39 cellular contexts compared by ENCODE assay signal in the genomic region with DNA sequence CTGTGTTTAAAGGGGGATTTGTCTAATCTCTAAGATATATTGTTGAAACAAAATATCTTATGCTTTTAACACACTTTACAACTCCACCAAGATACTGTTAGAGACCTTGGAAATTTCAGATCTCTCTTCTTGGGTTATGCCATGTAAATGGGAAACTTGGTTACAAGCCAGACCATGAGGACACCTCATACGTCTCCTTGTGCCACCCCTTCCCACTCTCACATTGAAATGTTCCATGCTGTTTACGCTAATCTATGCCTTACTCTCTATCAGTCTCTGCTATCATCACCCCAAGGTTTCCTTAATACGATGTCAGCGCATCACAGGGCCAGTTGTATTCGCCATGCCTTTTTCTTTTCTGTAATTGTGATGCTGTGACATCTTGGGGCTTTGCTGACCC. TPM values are rescaled to one million over a fixed set of nuclear protein-coding genes. Genes with fewer than 3 reads are reported as not detected.
"Had no signal": no experiment of that assay in that cellular context is flagged by ENCODE, and none has a peak within 500 bp of the region (broad histone marks: within the 10 kb centered on the region; RNA-seq: fewer than 3 reads in every experiment).

No MANE protein-coding gene starts in this region.

- ATAC-seq: activated CD8-positive, alpha-beta T cell treated with anti-CD3 and anti-CD28 coated beads for 36 hours; activated naive CD4-positive, alpha-beta T cell treated with anti-CD3 and anti-CD28 coated beads, Interleukin-2, amount 50 U/mL, for 72 hours; activated T-cell treated with anti-CD3 and anti-CD28 coated beads, Interleukin-2, amount 50 U/mL, for 4 hours; activated T-cell treated with anti-CD3 and anti-CD28 coated beads, Interleukin-2, amount 50 U/mL, for 72 hours; activated T-helper 17 cell treated with anti-CD3 and anti-CD28 coated beads, Interleukin-2, amount 50 U/mL, for 72 hours; body of pancreas had no signal

- H3K27me3 Mint-ChIP-seq: activated naive CD8-positive, alpha-beta T cell treated with anti-CD3 and anti-CD28 coated beads for 36 hours had no signal

- H3K9me3 ChIP-seq: adrenal gland, body of pancreas, breast epithelium had no signal

- H3K9me3 Mint-ChIP-seq: activated B cell treated with CpG ODN at 0.5 μM for 24 hours; activated CD4-positive, alpha-beta memory T cell treated with anti-CD3 and anti-CD28 coated beads for 36 hours; activated CD4-positive, alpha-beta T cell treated with anti-CD3 and anti-CD28 coated beads, Interleukin-2, amount 10 ng/mL, durations not matched to agents 24 days and 14 days; activated CD8-positive, alpha-beta T cell treated with anti-CD3 and anti-CD28 coated beads for 36 hours; activated naive CD4-positive, alpha-beta T cell treated with anti-CD3 and anti-CD28 coated beads for 36 hours; activated naive CD4-positive, alpha-beta T cell treated with anti-CD3 and anti-CD28 coated beads, Interleukin-2, amount 50 U/mL, for 72 hours; activated naive CD8-positive, alpha-beta T cell treated with anti-CD3 and anti-CD28 coated beads for 36 hours; activated T-cell treated with anti-CD3 and anti-CD28 coated beads, Interleukin-2, amount 50 U/mL, for 4 hours; activated T-cell treated with anti-CD3 and anti-CD28 coated beads, Interleukin-2, amount 50 U/mL, for 72 hours; activated T-helper 1 cell treated with anti-CD3 and anti-CD28 coated beads, Interleukin-12 subunit alpha, Interleukin-12 subunit beta, Interleukin-2, Interleukin-4 antibody, amounts not matched to agents 30 ng/mL and 10 ng/mL and 1 ng/mL, durations not matched to agents 14 hours and 24 hours and 36 hours; activated T-helper 17 cell treated with anti-CD3 and anti-CD28 coated beads, Interleukin-2, amount 50 U/mL, for 72 hours; central memory CD8-positive, alpha-beta T cell; T-helper 1 cell treated with Interleukin-12 subunit alpha and Interleukin-12 subunit beta and Interleukin-4 antibody, amounts not matched to agents 30 μg/mL and 1 μg/mL, for 36 hours; T-helper 2 cell treated with Interferon-gamma antibody and Interleukin-4, amounts not matched to agents 5 μg/mL and 100 μg/mL, for 36 hours had no signal

- H3K36me3 Mint-ChIP-seq: activated CD4-positive, alpha-beta memory T cell treated with anti-CD3 and anti-CD28 coated beads for 36 hours; activated naive CD4-positive, alpha-beta T cell treated with anti-CD3 and anti-CD28 coated beads, Interleukin-2, amount 50 U/mL, for 72 hours; activated naive CD8-positive, alpha-beta T cell treated with anti-CD3 and anti-CD28 coated beads for 36 hours had no signal

- H3K36me3 ChIP-seq: adrenal gland, brain microvascular endothelial cell, breast epithelium, cardiac muscle cell had no signal

- H3K27me3 ChIP-seq: adrenal gland, body of pancreas, brain microvascular endothelial cell, breast epithelium had no signal

- H3K4me3 ChIP-seq: adrenal gland, body of pancreas, breast epithelium, cardiac muscle cell had no signal

- DNase-seq: activated B cell treated with CpG ODN at 0.5 μM for 24 hours; activated CD4-positive, alpha-beta memory T cell treated with anti-CD3 and anti-CD28 coated beads for 36 hours; activated CD4-positive, alpha-beta T cell treated with anti-CD3 and anti-CD28 coated beads for 4 hours; activated CD4-positive, alpha-beta T cell treated with anti-CD3 and anti-CD28 coated beads, Interleukin-2, amount 10 ng/mL, durations not matched to agents 24 days and 14 days; activated CD4-positive, alpha-beta T cell treated with anti-CD3 and anti-CD28 coated beads, Interleukin-2, amount 50 U/mL, for 1 hour; activated CD4-positive, alpha-beta T cell treated with anti-CD3 and anti-CD28 coated beads, Interleukin-2, amount 50 U/mL, for 4 hours; activated CD4-positive, CD25-positive, alpha-beta regulatory T cell treated with anti-CD3 and anti-CD28 coated beads, Interleukin-2, amount 50 U/mL, for 72 hours; activated CD8-positive, alpha-beta memory T cell treated with anti-CD3 and anti-CD28 coated beads, Interleukin-2, amount 50 U/mL, for 4 hours; activated CD8-positive, alpha-beta T cell treated with anti-CD3 and anti-CD28 coated beads for 36 hours; activated effector memory CD4-positive, alpha-beta T cell treated with anti-CD3 and anti-CD28 coated beads, Interleukin-2, amount 50 U/mL, for 16 hours; activated gamma-delta T cell treated with Interleukin-2 at 50 U/mL for 16 hours; activated naive CD4-positive, alpha-beta T cell; activated naive CD4-positive, alpha-beta T cell treated with anti-CD3 and anti-CD28 coated beads for 36 hours; activated naive CD4-positive, alpha-beta T cell treated with anti-CD3 and anti-CD28 coated beads, Interleukin-2, amount 50 U/mL, for 16 hours; activated naive CD8-positive, alpha-beta T cell treated with anti-CD3 and anti-CD28 coated beads for 36 hours; activated T-cell treated with anti-CD3 and anti-CD28 coated beads for 4 hours; activated T-cell treated with anti-CD3 and anti-CD28 coated beads, Interleukin-2, amount 50 U/mL, for 1 hour; activated T-cell treated with anti-CD3 and anti-CD28 coated beads, Interleukin-2, amount 50 U/mL, for 4 hours; activated T-cell treated with anti-CD3 and anti-CD28 coated beads, Interleukin-2, amount 50 U/mL, for 72 hours; adrenal gland; amniotic stem cell; aorta; body of pancreas; brain microvascular endothelial cell; caudate nucleus; cerebellar nuclear complex; T-helper 1 cell; T-helper 2 cell; T-helper 9 cell had no signal

- H3K4me1 ChIP-seq: adrenal gland, body of pancreas, breast epithelium had no signal

- H3K27ac ChIP-seq: adrenal gland, body of pancreas, brain microvascular endothelial cell, breast epithelium, cardiac muscle cell, VCaP had no signal

- H3K4me1 Mint-ChIP-seq: activated CD4-positive, alpha-beta T cell treated with anti-CD3 and anti-CD28 coated beads, Interleukin-2, amount 10 ng/mL, durations not matched to agents 24 days and 14 days; activated T-helper 17 cell treated with anti-CD3 and anti-CD28 coated beads, Interleukin-2, amount 50 U/mL, for 72 hours had no signal

- H3K4me3 Mint-ChIP-seq: activated B cell treated with CpG ODN at 0.5 μM for 24 hours; activated CD4-positive, alpha-beta memory T cell treated with anti-CD3 and anti-CD28 coated beads for 36 hours; activated CD4-positive, alpha-beta T cell treated with anti-CD3 and anti-CD28 coated beads, Interleukin-2, amount 10 ng/mL, durations not matched to agents 24 days and 14 days; activated CD8-positive, alpha-beta T cell treated with anti-CD3 and anti-CD28 coated beads for 36 hours; activated naive CD4-positive, alpha-beta T cell treated with anti-CD3 and anti-CD28 coated beads for 36 hours; activated naive CD8-positive, alpha-beta T cell treated with anti-CD3 and anti-CD28 coated beads for 36 hours; activated T-cell treated with anti-CD3 and anti-CD28 coated beads, Interleukin-2, amount 50 U/mL, for 4 hours; activated T-cell treated with anti-CD3 and anti-CD28 coated beads, Interleukin-2, amount 50 U/mL, for 72 hours; activated T-helper 1 cell treated with anti-CD3 and anti-CD28 coated beads, Interleukin-12 subunit alpha, Interleukin-12 subunit beta, Interleukin-2, Interleukin-4 antibody, amounts not matched to agents 30 ng/mL and 10 ng/mL and 1 ng/mL, durations not matched to agents 14 hours and 24 hours and 36 hours; activated T-helper 17 cell treated with anti-CD3 and anti-CD28 coated beads, Interleukin-2, amount 50 U/mL, for 72 hours; central memory CD8-positive, alpha-beta T cell; T-helper 1 cell treated with Interleukin-12 subunit alpha and Interleukin-12 subunit beta and Interleukin-4 antibody, amounts not matched to agents 30 μg/mL and 1 μg/mL, for 36 hours; T-helper 2 cell treated with Interferon-gamma antibody and Interleukin-4, amounts not matched to agents 5 μg/mL and 100 μg/mL, for 36 hours had no signal

- H3K27ac Mint-ChIP-seq: activated B cell treated with CpG ODN at 0.5 μM for 24 hours; activated CD4-positive, alpha-beta memory T cell treated with anti-CD3 and anti-CD28 coated beads for 36 hours; activated CD4-positive, alpha-beta T cell treated with anti-CD3 and anti-CD28 coated beads, Interleukin-2, amount 10 ng/mL, durations not matched to agents 24 days and 14 days; activated CD8-positive, alpha-beta T cell treated with anti-CD3 and anti-CD28 coated beads for 36 hours; activated naive CD4-positive, alpha-beta T cell treated with anti-CD3 and anti-CD28 coated beads for 36 hours; activated naive CD4-positive, alpha-beta T cell treated with anti-CD3 and anti-CD28 coated beads, Interleukin-2, amount 50 U/mL, for 72 hours; activated naive CD8-positive, alpha-beta T cell treated with anti-CD3 and anti-CD28 coated beads for 36 hours; activated T-cell treated with anti-CD3 and anti-CD28 coated beads, Interleukin-2, amount 50 U/mL, for 72 hours; activated T-helper 1 cell treated with anti-CD3 and anti-CD28 coated beads, Interleukin-12 subunit alpha, Interleukin-12 subunit beta, Interleukin-2, Interleukin-4 antibody, amounts not matched to agents 30 ng/mL and 10 ng/mL and 1 ng/mL, durations not matched to agents 14 hours and 24 hours and 36 hours; activated T-helper 17 cell treated with anti-CD3 and anti-CD28 coated beads, Interleukin-2, amount 50 U/mL, for 72 hours; T-helper 1 cell treated with Interleukin-12 subunit alpha and Interleukin-12 subunit beta and Interleukin-4 antibody, amounts not matched to agents 30 μg/mL and 1 μg/mL, for 36 hours; T-helper 2 cell treated with Interferon-gamma antibody and Interleukin-4, amounts not matched to agents 5 μg/mL and 100 μg/mL, for 36 hours had no signal

RNA-seq across cellular contexts. Expression of gene DEGS2, which starts 13.4 kb away (rescaled TPM):
- total RNA-seq: astrocyte had no signal
